Comparison of ENCODE assay signal across 11 cellular contexts in genomic region chr11:82980292-82980691, GRCh38.
DNase-seq lines count a peak whose midpoint lies in the region; ATAC-seq and TF ChIP-seq lines count a peak whose summit lies in the region.
"Had no signal": no experiment of that assay in that cellular context is flagged by ENCODE, and none has a peak within 500 bp of the region (broad histone marks: within the 10 kb centered on the region; RNA-seq: fewer than 3 reads in every experiment).

No MANE protein-coding gene starts in this region.

- no peaks in the 10 kb centered on the region for H3K9me3 ChIP-seq in testis
- H3K9me3 ChIP-seq: gastroesophageal sphincter had no signal

- intact Hi-C loops in testis (cut with DNase I; ENCODE audit: low total_unique reads) = no loop called here

- H3K27me3 ChIP-seq in testis = no peaks in the 10 kb centered on the region
- H3K27me3 ChIP-seq: gastroesophageal sphincter had no signal

- no peak for TF ChIP-seq CTCF in testis (IDR thresholded peaks at IDR 0.05)

- H3K27ac ChIP-seq in testis = no peak overlapping the region

- DNase-seq in AG08395 (ENCODE audit: low spot score) (peak; percentile 77), HS-27A (ENCODE audit: low read depth) (peak; percentile 85), astrocyte of the hippocampus (ENCODE audit: low read depth, low spot score) (peak; percentile 71), lung microvascular endothelial cell (ENCODE audit: low read depth in 2 of 2) (peak; percentile 81 to 89), hippocampal formation (lab: John Stamatoyannopoulos, UW) (no peak), testis (no peak), NCI-H345 (lab: John Stamatoyannopoulos, UW) (no peak)
- DNase-seq: DND-41, NCI-H774 had no signal

- no peaks in the 10 kb centered on the region for H3K4me1 ChIP-seq in testis

- H3K4me3 ChIP-seq in testis = no peak overlapping the region
- H3K4me3 ChIP-seq: gastroesophageal sphincter had no signal

- ATAC-seq in HG02938 (IDR thresholded peaks at IDR 0.05; ENCODE audit: unreplicated experiment) = no peak
- ATAC-seq: gastroesophageal sphincter had no signal

- TF ChIP-seq POLR2A in testis (IDR thresholded peaks at IDR 0.05) = no peak

- no peaks in the 10 kb centered on the region for H3K36me3 ChIP-seq in testis (ENCODE audit: low read depth, missing control alignments)

Comparison
In these comparisons a context has a peak if more than half of its experiments do, and no peak if none do; other contexts are left out.
1. DNase-seq: peak in AG08395 (single experiment), HS-27A (single experiment), astrocyte of the hippocampus (single experiment) and lung microvascular endothelial cell (2 of 2); none in hippocampal formation (0 of 2), testis (single experiment) and NCI-H345 (single experiment).